ENCODE assay signal across 15 cellular contexts in the genomic region with DNA sequence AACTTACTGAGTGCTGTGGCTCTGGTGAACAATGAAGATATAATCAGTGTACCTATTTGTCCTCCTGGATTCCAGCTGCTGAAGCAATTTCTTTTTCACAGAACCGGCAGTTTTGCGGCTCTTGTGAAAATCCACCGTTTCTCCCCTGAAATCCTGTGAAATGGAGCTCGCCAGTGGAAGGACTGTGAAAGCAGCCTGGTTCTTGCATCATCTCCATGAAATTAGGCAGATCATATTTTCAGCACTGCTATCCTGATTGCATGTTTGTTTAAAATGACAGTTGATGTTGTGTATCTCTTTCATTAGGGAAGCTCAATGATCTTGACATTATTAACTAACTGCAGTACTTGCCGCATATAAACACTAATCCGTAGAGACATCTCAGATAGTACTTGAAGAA.
DNase-seq lines count a peak whose midpoint lies in the region; ATAC-seq lines count a peak whose summit lies in the region.
"Had no signal": no experiment of that assay in that cellular context is flagged by ENCODE, and none has a peak within 500 bp of the region (broad histone marks: within the 10 kb centered on the region; RNA-seq: fewer than 3 reads in every experiment).

No MANE protein-coding gene starts in this region.

- no peak overlapping the region for H2AFZ ChIP-seq in mesenchymal stem cell (ENCODE audit: low read depth, low read length)

- H3K23ac ChIP-seq in mesenchymal stem cell (ENCODE audit: low read length in 2 of 2): no peak overlapping the region

- no peak overlapping the region for H4K91ac ChIP-seq in mesenchymal stem cell (ENCODE audit: low read length)

- H3K4me3 Mint-ChIP-seq in naive thymus-derived CD8-positive, alpha-beta T cell: no peak overlapping the region
- H3K4me3 Mint-ChIP-seq: CD4-positive, CD25-positive, alpha-beta regulatory T cell; HFFc6 had no signal

- H3K27me3 Mint-ChIP-seq in naive thymus-derived CD8-positive, alpha-beta T cell: peaks cover 0 to 29% (median 9%) of the 10 kb centered on the region in 5 donors
- H3K27me3 Mint-ChIP-seq: CD4-positive, CD25-positive, alpha-beta regulatory T cell had no signal

- H3K79me1 ChIP-seq in mesenchymal stem cell (replicated peaks; ENCODE audit: low read length, poor library complexity, severe bottlenecking): no peaks in the 10 kb centered on the region

- no peaks in the 10 kb centered on the region for H3K36me3 Mint-ChIP-seq in naive thymus-derived CD8-positive, alpha-beta T cell
- H3K36me3 Mint-ChIP-seq: CD4-positive, CD25-positive, alpha-beta regulatory T cell had no signal

- H3K4me1 ChIP-seq in adipocyte (ENCODE audit: control insufficient read depth, insufficient read depth, low read length): peaks cover 8% of the 10 kb centered on the region
- peaks cover 6% of the 10 kb centered on the region for H3K4me1 ChIP-seq in mesenchymal stem cell (ENCODE audit: control insufficient read depth, insufficient read depth, low read depth, low read length)

- no peaks in the 10 kb centered on the region for H3K4me1 Mint-ChIP-seq in naive thymus-derived CD8-positive, alpha-beta T cell
- H3K4me1 Mint-ChIP-seq: CD4-positive, CD25-positive, alpha-beta regulatory T cell had no signal

- no peak overlapping the region for H3K4ac ChIP-seq in mesenchymal stem cell (ENCODE audit: low read depth in 1 of 2, low read length in 2 of 2)

- peaks cover 0 to 11% (median 0%) of the 10 kb centered on the region in 9 donors for H3K9me3 Mint-ChIP-seq in naive thymus-derived CD8-positive, alpha-beta T cell

- 93% methylated on average over 6 of the region's 6 CpGs for WGBS in mesenchymal stem cell

- H3K9me3 ChIP-seq in adipocyte (ENCODE audit: control insufficient read depth, low read length): no peaks in the 10 kb centered on the region
- no peaks in the 10 kb centered on the region for H3K9me3 ChIP-seq in mesenchymal stem cell (ENCODE audit: control insufficient read depth, low read length)
- H3K9me3 ChIP-seq: BLaER1 treated with 17β-estradiol and CSF1 and Interleukin-3, amounts not matched to agents 10 nM and 100 nM had no signal

- no peak overlapping the region for H3K14ac ChIP-seq in mesenchymal stem cell (ENCODE audit: low read length in 2 of 2)

- no peak overlapping the region for H4K8ac ChIP-seq in mesenchymal stem cell (ENCODE audit: low read length)

- no peak overlapping the region for H2BK120ac ChIP-seq in mesenchymal stem cell (ENCODE audit: low read depth, low read length)

- H2BK12ac ChIP-seq in mesenchymal stem cell (ENCODE audit: low read length in 2 of 2): no peak overlapping the region

- POLR2A ChIA-PET in naive thymus-derived CD8-positive, alpha-beta T cell (lab: Charles Lee): no interaction called here

- no peak for ATAC-seq in GM19463 (IDR thresholded peaks at IDR 0.05; ENCODE audit: unreplicated experiment)
- no peak for ATAC-seq in naive thymus-derived CD8-positive, alpha-beta T cell
- ATAC-seq: HepG2 had no signal

- H3K36me3 ChIP-seq in adipocyte (ENCODE audit: control insufficient read depth, insufficient read depth, low read length, severe bottlenecking) (no peaks in the 10 kb centered on the region), mesenchymal stem cell (ENCODE audit: control insufficient read depth in 1 of 2, insufficient read depth in 2 of 2, low read depth in 1 of 2, low read length in 2 of 2) (no peaks in the 10 kb centered on the region)
- H3K36me3 ChIP-seq: BLaER1 treated with 17β-estradiol and CSF1 and Interleukin-3, amounts not matched to agents 10 nM and 100 nM had no signal

- DNase-seq in NCI-H1417 (lab: John Stamatoyannopoulos, UW) (peak in 2 of 3 experiments; percentile 28 to 66), NCI-H1417 treated with DMSO at 0.1 percent for 48 hours (lab: John Stamatoyannopoulos, UW) (no peak), NCI-H1105 (lab: John Stamatoyannopoulos, UW) (peak; percentile 45), adipocyte (ENCODE audit: low read depth) (peak; percentile 22), mesenchymal stem cell (peak; percentile 6), NCI-H2029 (lab: John Stamatoyannopoulos, UW) (no peak)
- no peak for DNase-seq in naive thymus-derived CD8-positive, alpha-beta T cell
- DNase-seq: 8988T; ACHN; CD4-positive, CD25-positive, alpha-beta regulatory T cell; DMS53; HFFc6 had no signal

- no peak overlapping the region for H2BK15ac ChIP-seq in mesenchymal stem cell (ENCODE audit: low read depth, poor library complexity, severe bottlenecking)

- H3K9ac ChIP-seq in adipocyte (ENCODE audit: low read length) (no peak overlapping the region), mesenchymal stem cell (ENCODE audit: low read length) (no peak overlapping the region)
- H3K9ac ChIP-seq: BLaER1 treated with 17β-estradiol and CSF1 and Interleukin-3, amounts not matched to agents 10 nM and 100 nM had no signal

- H3K4me2 ChIP-seq in mesenchymal stem cell (ENCODE audit: low read length, poor library complexity, severe bottlenecking): no peak overlapping the region
- H3K4me2 ChIP-seq: BLaER1 treated with 17β-estradiol and CSF1 and Interleukin-3, amounts not matched to agents 10 nM and 100 nM had no signal

- H3K27me3 ChIP-seq in adipocyte (replicated peaks; ENCODE audit: control insufficient read depth, insufficient read depth, low read length) (no peaks in the 10 kb centered on the region), mesenchymal stem cell (ENCODE audit: control insufficient read depth in 1 of 2, insufficient read depth in 1 of 2, low read length in 2 of 2) (no peaks in the 10 kb centered on the region)
- H3K27me3 ChIP-seq: BLaER1 treated with 17β-estradiol and CSF1 and Interleukin-3, amounts not matched to agents 10 nM and 100 nM had no signal

- H3K18ac ChIP-seq in mesenchymal stem cell (ENCODE audit: low read depth in 1 of 2, low read length in 2 of 2): no peak overlapping the region

- H3K4me3 ChIP-seq in adipocyte (ENCODE audit: low read length) (no peak overlapping the region), mesenchymal stem cell (ENCODE audit: insufficient read depth in 1 of 2, low read depth in 1 of 2, low read length in 2 of 2) (no peak overlapping the region)
- H3K4me3 ChIP-seq: BLaER1 treated with 17β-estradiol and CSF1 and Interleukin-3, amounts not matched to agents 10 nM and 100 nM had no signal

- no peak overlapping the region for H3K27ac ChIP-seq in mesenchymal stem cell (ENCODE audit: low read length, poor library complexity, severe bottlenecking)
- H3K27ac ChIP-seq: BLaER1 treated with 17β-estradiol and CSF1 and Interleukin-3, amounts not matched to agents 10 nM and 100 nM had no signal

- no peak overlapping the region for H2AK5ac ChIP-seq in mesenchymal stem cell (ENCODE audit: low read length, severe bottlenecking)

- no peak overlapping the region for H2BK5ac ChIP-seq in mesenchymal stem cell (ENCODE audit: low read depth, low read length, poor library complexity, severe bottlenecking)

- no peak overlapping the region for H3K27ac Mint-ChIP-seq in naive thymus-derived CD8-positive, alpha-beta T cell
- H3K27ac Mint-ChIP-seq: CD4-positive, CD25-positive, alpha-beta regulatory T cell; HFFc6 had no signal

Comparison
In these comparisons a context has a peak if more than half of its experiments do, and no peak if none do; other contexts are left out.
1. DNase-seq: peak in NCI-H1417 (2 of 3), NCI-H1105 (single experiment), adipocyte (single experiment) and mesenchymal stem cell (single experiment); none in NCI-H1417 treated with DMSO at 0.1 percent for 48 hours (single experiment), naive thymus-derived CD8-positive, alpha-beta T cell (0 of 10) and NCI-H2029 (single experiment).